8 cellular contexts compared by ENCODE assay signal in the genomic region with DNA sequence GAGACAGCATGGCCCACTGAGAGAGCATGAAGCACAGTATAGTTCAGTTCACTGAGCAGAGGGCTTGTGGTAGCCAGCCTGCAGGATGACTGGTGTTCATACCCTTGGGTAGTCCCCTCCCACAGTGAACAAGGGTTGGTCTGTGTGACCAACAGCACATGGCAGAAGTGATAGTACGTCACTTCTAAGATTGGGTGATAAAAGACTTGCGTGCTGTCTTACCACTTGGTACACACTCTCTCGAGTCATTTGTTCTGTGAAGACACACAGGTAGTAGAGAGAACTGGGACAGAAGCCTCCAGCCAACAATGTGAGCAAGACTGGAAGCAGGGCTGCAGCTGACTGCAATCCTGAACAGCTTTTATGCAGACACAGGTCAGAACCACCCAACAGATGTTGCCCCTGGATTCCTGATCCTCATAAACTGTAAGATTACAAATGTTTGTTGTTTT. TPM values are rescaled to one million over a fixed set of nuclear protein-coding genes. Genes with fewer than 3 reads are reported as not detected.
DNase-seq lines count a peak whose midpoint lies in the region; FAIRE-seq and TF ChIP-seq lines count a peak whose summit lies in the region.

No MANE protein-coding gene starts in this region.

- intact Hi-C loops in ovary (cut with DNase I), result loop anchor here in 1 of 4 donors (10.0 kb wide), 1 partner anchor 68 kb away; no protein-coding TSS in a partner anchor

- peaks cover 10% of the 10 kb centered on the region for H3K36me3 Mint-ChIP-seq in activated naive CD8-positive, alpha-beta T cell

- TF ChIP-seq POLR2A in GM12891 (IDR thresholded peaks at IDR 0.05; ENCODE audit: low read depth, low read length) (peak; percentile 92), ovary (IDR thresholded peaks at IDR 0.05) (no peak)

- peak overlapping the region; percentile 78 for H3K4me3 Mint-ChIP-seq in activated naive CD8-positive, alpha-beta T cell

- no peaks in the 10 kb centered on the region for H3K9me3 Mint-ChIP-seq in activated naive CD8-positive, alpha-beta T cell (ENCODE audit: low read depth)

- no peaks in the 10 kb centered on the region for H3K27me3 ChIP-seq in ovary

- H3K4me1 ChIP-seq in HEK293 (ENCODE audit: control insufficient read depth, insufficient read depth, low read length), result peaks cover 24% of the 10 kb centered on the region
- peaks cover 23% of the 10 kb centered on the region for H3K4me1 ChIP-seq in ovary (ENCODE audit: insufficient read depth)

- peaks cover 95% of the 10 kb centered on the region for H3K4me1 Mint-ChIP-seq in activated naive CD8-positive, alpha-beta T cell (ENCODE audit: low read depth)

- TF ChIP-seq CTCF in HEK293 (tag by site-specific recombination; IDR thresholded peaks at IDR 0.05) (no peak), ovary (IDR thresholded peaks at IDR 0.05) (no peak)

- CTCF ChIA-PET in HEK293 (lab: Yijun Ruan, JAX), result interaction anchor here (0.8 kb wide), 1 partner anchor 13 kb away, joined by 3 read pairs; no protein-coding TSS in a partner anchor

- in situ Hi-C loops in SK-MEL-5 (cut with HindIII; ENCODE audit: low pct_unique_long_range_greater_than_20kb, low sequenced_read_pairs), result no loop called here

- H3K9me3 ChIP-seq in HEK293 (ENCODE audit: control insufficient read depth, insufficient read depth, low read depth, low read length) (no peaks in the 10 kb centered on the region), ovary (no peaks in the 10 kb centered on the region)

- peak overlapping the region; percentile 98 for H3K27ac Mint-ChIP-seq in activated naive CD8-positive, alpha-beta T cell

- DNase-seq in GM12891 (ENCODE audit: insufficient read length, low spot score), result no peak
- peak; percentile 94 for DNase-seq in SK-MEL-5 (ENCODE audit: low read depth, low spot score)
- DNase-seq in medulla oblongata (ENCODE audit: extremely low spot score), result peak; percentile 25
- peak; percentile 48 to 68 (median 55) for DNase-seq in stimulated activated naive CD4-positive, alpha-beta T cell (lab: John Stamatoyannopoulos, UW)
- DNase-seq in NOMO-1 treated with DMSO at 0.1 percent for 48 hours (lab: John Stamatoyannopoulos, UW; ENCODE audit: unreplicated experiment), result no peak
- no peak for DNase-seq in ovary

- peak; percentile 96 for FAIRE-seq in GM12891 (lab: Jason Lieb, UNC)

- 14 to 28% (median 27%) methylated on average over 3 of the region's 3 CpGs for WGBS in ovary, 3 donors

- H3K27ac ChIP-seq in HEK293 (ENCODE audit: extremely low read depth, low read depth, low read length) (no peak overlapping the region), ovary (no peak overlapping the region)

- H3K27me3 Mint-ChIP-seq in activated naive CD8-positive, alpha-beta T cell, result no peaks in the 10 kb centered on the region

- H3K4me3 ChIP-seq in HEK293 (ENCODE audit: low read depth, low read length) (no peak overlapping the region), ovary (no peak overlapping the region)

- H3K36me3 ChIP-seq in HEK293 (ENCODE audit: control insufficient read depth in 2 of 2, insufficient read depth in 1 of 2, low read length in 2 of 2) (no peaks in the 10 kb centered on the region), ovary (no peaks in the 10 kb centered on the region)

- no peak for TF ChIP-seq EP300 in ovary (IDR thresholded peaks at IDR 0.05)

- POLR2A ChIA-PET in HEK293 (lab: Yijun Ruan, JAX), result no interaction called here

TF ChIP-seq in GM12891, 5 proteins besides CTCF, POLR2A, EP300 and RAD21:
- peak; percentile 91 for TF ChIP-seq POLR2AphosphoS5 (IDR thresholded peaks at IDR 0.05; ENCODE audit: low read depth, low read length)
- no peak for TF ChIP-seq PAX5 (IDR thresholded peaks at IDR 0.05; ENCODE audit: insufficient read depth, low read length, severe bottlenecking)
- TF ChIP-seq TAF1 (IDR thresholded peaks at IDR 0.05; ENCODE audit: low read depth, low read length), result peak; percentile 93
- TF ChIP-seq SPI1 (IDR thresholded peaks at IDR 0.05; ENCODE audit: low read depth, low read length), result peak; percentile 33; the same call in 1 of the 2 replicates
- TF ChIP-seq POU2F2 (IDR thresholded peaks at IDR 0.05; ENCODE audit: low read depth, low read length), result no peak; the same call in 1 of the 2 replicates

TF ChIP-seq in HEK293, 187 proteins besides CTCF, POLR2A, EP300 and RAD21:
- TF ChIP-seq ZNF600 (tag by site-specific recombination; IDR thresholded peaks at IDR 0.05) (peak; percentile 89), TCF7L2 (IDR thresholded peaks at IDR 0.05; ENCODE audit: borderline replicate concordance, low read depth, low read length) (no peak), HOXA7 (CRISPR knock-in tag; IDR thresholded peaks at IDR 0.05; ENCODE audit: borderline replicate concordance) (no peak), ZNF24 (tag by site-specific recombination; IDR thresholded peaks at IDR 0.05) (peak; percentile 41; the same call in 1 of the 2 replicates), TRIM28 (IDR thresholded peaks at IDR 0.05; ENCODE audit: borderline replicate concordance, low read length) (0 out of 2 replicates have a peak, but pooled peaks have one; percentile 48), ZNF660 (tag by site-specific recombination; IDR thresholded peaks at IDR 0.05) (no peak), OSR2 (tag by site-specific recombination; IDR thresholded peaks at IDR 0.05) (peak; percentile 49), PRDM1 (tag by site-specific recombination; IDR thresholded peaks at IDR 0.05) (0 out of 2 replicates have a peak, but pooled peaks have one; percentile 32), ZSCAN30 (tag by site-specific recombination; IDR thresholded peaks at IDR 0.05) (0 out of 2 replicates have a peak, but pooled peaks have one; percentile 28), ZXDB (tag by site-specific recombination; IDR thresholded peaks at IDR 0.05) (peak; percentile 64), ZNF629 (tag by site-specific recombination; IDR thresholded peaks at IDR 0.05) (peak; percentile 86), ZBTB17 (tag by site-specific recombination; IDR thresholded peaks at IDR 0.05) (peak; percentile 27; the same call in 1 of the 2 replicates), ZIC2 (tag by site-specific recombination; IDR thresholded peaks at IDR 0.05) (0 out of 2 replicates have a peak, but pooled peaks have one; percentile 22)
- TF ChIP-seq, protein P1, sequence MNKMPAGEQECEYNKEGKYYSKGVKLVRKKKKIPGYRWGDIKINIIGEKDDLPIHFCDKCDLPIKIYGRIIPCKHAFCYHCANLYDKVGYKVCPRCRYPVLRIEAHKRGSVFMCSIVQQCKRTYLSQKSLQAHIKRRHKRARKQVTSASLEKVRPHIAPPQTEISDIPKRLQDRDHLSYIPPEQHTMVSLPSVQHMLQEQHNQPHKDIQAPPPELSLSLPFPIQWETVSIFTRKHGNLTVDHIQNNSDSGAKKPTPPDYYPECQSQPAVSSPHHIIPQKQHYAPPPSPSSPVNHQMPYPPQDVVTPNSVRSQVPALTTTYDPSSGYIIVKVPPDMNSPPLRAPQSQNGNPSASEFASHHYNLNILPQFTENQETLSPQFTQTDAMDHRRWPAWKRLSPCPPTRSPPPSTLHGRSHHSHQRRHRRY (tag by site-specific recombination; IDR thresholded peaks at IDR 0.05), result no peak

RNA-seq across cellular contexts. Expression of a gene that starts 14.6 kb away (rescaled TPM):
- polyA plus RNA-seq in GM12891 (2012; ENCODE audit: low read depth, missing spikeins), result 27.3 TPM
- total RNA-seq in SK-MEL-5 (2014; rRNA removed; shearing (Covaris generic)), result 6.3 and 11.8 TPM in 2 replicates
- polyA plus RNA-seq in SK-MEL-5 (2015; cell fraction: cytosol; rRNA removed), result 9.9 and 11.1 TPM in 2 replicates
- polyA plus RNA-seq in SK-MEL-5 (2015; cell fraction: nucleus; rRNA removed), result 21.3 and 40.1 TPM in 2 replicates
- total RNA-seq in ovary, result 10 to 100 TPM; 35.6 to 52.9 (median 42.9) TPM
- polyA plus RNA-seq in ovary, result 10 to 100 TPM; 31.8 to 40.7 TPM

Comparison
In these comparisons a context has a peak if more than half of its experiments do, and no peak if none do; other contexts are left out.
1. DNase-seq: peak in SK-MEL-5 (single experiment), medulla oblongata (single experiment) and stimulated activated naive CD4-positive, alpha-beta T cell (6 of 6); none in GM12891 (single experiment), NOMO-1 treated with DMSO at 0.1 percent for 48 hours (single experiment) and ovary (0 of 5).